8 cellular contexts compared by ENCODE assay signal in genomic region chr6:26205161-26205624, GRCh38.
DNase-seq lines count a peak whose midpoint lies in the region; ATAC-seq and TF ChIP-seq lines count a peak whose summit lies in the region.

No MANE protein-coding gene starts in this region.

- H3K4me1 Mint-ChIP-seq in WTC11, result peaks cover 25% of the 10 kb centered on the region

- CTCF ChIA-PET in WTC11 (lab: Charles Lee), result interaction anchor here (1.3 kb wide), 1 partner anchor 10 kb away, joined by 4 read pairs; no protein-coding TSS in a partner anchor

- H3K9me3 Mint-ChIP-seq in WTC11, result no peaks in the 10 kb centered on the region

- no peak for TF ChIP-seq CTCF in WTC11 (IDR thresholded peaks at IDR 0.05)

- peaks cover 4% of the 10 kb centered on the region; the same call in 1 of the 2 replicates for H3K36me3 Mint-ChIP-seq in WTC11

- H3K27ac Mint-ChIP-seq in WTC11, result no peak overlapping the region

- no peaks in the 10 kb centered on the region for H3K27me3 Mint-ChIP-seq in WTC11 (ENCODE audit: low read depth)

- DNase-seq in NCI-H2196 (lab: John Stamatoyannopoulos, UW; ENCODE audit: unreplicated experiment), result peak; percentile 82
- DNase-seq in WTC11 (ENCODE audit: low spot score), result peak; percentile 65
- DNase-seq in cerebellar cortex (ENCODE audit: low spot score), result peak; percentile 96
- peak; percentile 73 for DNase-seq in kidney glomerular epithelial cell (lab: John Stamatoyannopoulos, UW)
- DNase-seq in stimulated activated CD4-positive, alpha-beta T cell treated with anti-CD3 and anti-CD28 coated beads, Interleukin-2, amount 100 ng/mL, for 4 hours (ENCODE audit: low read depth), result peak; percentile 74
- DNase-seq in ecto neural progenitor cell (ENCODE audit: low spot score), result no peak

- no peak overlapping the region for H3K4me3 Mint-ChIP-seq in WTC11

- ATAC-seq in HG02885 (IDR thresholded peaks at IDR 0.05; ENCODE audit: poor library complexity, unreplicated experiment), result peak; percentile 59
- ATAC-seq in WTC11, result peak; percentile 3

- peak overlapping the region; percentile 100 for H3K4me3 ChIP-seq in GM08714 (ENCODE audit: low read length)

- POLR2A ChIA-PET in WTC11 (lab: Charles Lee), result interaction anchor here (0.5 to 7.7 kb wide), 21 partner anchors 8 to 1616 kb away, joined by 3 to 199 read pairs (median 9); a partner anchor contains a TSS

TF ChIP-seq in WTC11, 78 proteins besides CTCF, POLR2A, EP300 and RAD21 (continues in another document):
- TF ChIP-seq ATF3 (CRISPR knock-in tag; conservative IDR thresholded peaks at IDR 0.05) (no peak), SOX15 (CRISPR knock-in tag; IDR thresholded peaks at IDR 0.05) (no peak), EMX1 (CRISPR knock-in tag; IDR thresholded peaks at IDR 0.05) (peak; percentile 99), NR2C2 (CRISPR knock-in tag; IDR thresholded peaks at IDR 0.05) (no peak), RELA (CRISPR knock-in tag; IDR thresholded peaks at IDR 0.05; ENCODE audit: borderline replicate concordance) (no peak), ZNF671 (CRISPR knock-in tag; IDR thresholded peaks at IDR 0.05) (peak; percentile 98), CDX4 (CRISPR knock-in tag; IDR thresholded peaks at IDR 0.05; ENCODE audit: borderline replicate concordance) (peak; percentile 91), PRRX2 (CRISPR knock-in tag; IDR thresholded peaks at IDR 0.05) (peak; percentile 99), NR1H2 (CRISPR knock-in tag; IDR thresholded peaks at IDR 0.05) (no peak), ERG (CRISPR knock-in tag; IDR thresholded peaks at IDR 0.05) (peak; percentile 99), SP1 (CRISPR knock-in tag; conservative IDR thresholded peaks at IDR 0.05) (no peak), ZNF416 (CRISPR knock-in tag; IDR thresholded peaks at IDR 0.05) (peak; percentile 97; the same call in 1 of the 2 replicates), NFE2L1 (CRISPR knock-in tag; IDR thresholded peaks at IDR 0.05) (no peak), TEAD4 (CRISPR knock-in tag; IDR thresholded peaks at IDR 0.05) (no peak), IRF2 (CRISPR knock-in tag; IDR thresholded peaks at IDR 0.05; ENCODE audit: borderline replicate concordance, low read depth) (no peak), JUN (CRISPR knock-in tag; IDR thresholded peaks at IDR 0.05) (0 out of 2 replicates have a peak, but pooled peaks have one; percentile 70), TP53 (CRISPR knock-in tag; IDR thresholded peaks at IDR 0.05) (no peak), ZNF219 (CRISPR knock-in tag; IDR thresholded peaks at IDR 0.05; ENCODE audit: borderline replicate concordance) (no peak), FOXJ3 (CRISPR knock-in tag; IDR thresholded peaks at IDR 0.05; ENCODE audit: borderline replicate concordance) (no peak), SMAD4 (CRISPR knock-in tag; IDR thresholded peaks at IDR 0.05) (no peak), NFATC4 (CRISPR knock-in tag; IDR thresholded peaks at IDR 0.05) (peak; percentile 99), ZNF263 (CRISPR knock-in tag; IDR thresholded peaks at IDR 0.05; ENCODE audit: low read depth) (no peak), KAT7 (CRISPR knock-in tag; IDR thresholded peaks at IDR 0.05; ENCODE audit: borderline replicate concordance) (no peak)
- TF ChIP-seq, protein P1, sequence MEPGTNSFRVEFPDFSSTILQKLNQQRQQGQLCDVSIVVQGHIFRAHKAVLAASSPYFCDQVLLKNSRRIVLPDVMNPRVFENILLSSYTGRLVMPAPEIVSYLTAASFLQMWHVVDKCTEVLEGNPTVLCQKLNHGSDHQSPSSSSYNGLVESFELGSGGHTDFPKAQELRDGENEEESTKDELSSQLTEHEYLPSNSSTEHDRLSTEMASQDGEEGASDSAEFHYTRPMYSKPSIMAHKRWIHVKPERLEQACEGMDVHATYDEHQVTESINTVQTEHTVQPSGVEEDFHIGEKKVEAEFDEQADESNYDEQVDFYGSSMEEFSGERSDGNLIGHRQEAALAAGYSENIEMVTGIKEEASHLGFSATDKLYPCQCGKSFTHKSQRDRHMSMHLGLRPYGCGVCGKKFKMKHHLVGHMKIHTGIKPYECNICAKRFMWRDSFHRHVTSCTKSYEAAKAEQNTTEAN (CRISPR knock-in tag; IDR thresholded peaks at IDR 0.05), result no peak
- TF ChIP-seq, protein P2, sequence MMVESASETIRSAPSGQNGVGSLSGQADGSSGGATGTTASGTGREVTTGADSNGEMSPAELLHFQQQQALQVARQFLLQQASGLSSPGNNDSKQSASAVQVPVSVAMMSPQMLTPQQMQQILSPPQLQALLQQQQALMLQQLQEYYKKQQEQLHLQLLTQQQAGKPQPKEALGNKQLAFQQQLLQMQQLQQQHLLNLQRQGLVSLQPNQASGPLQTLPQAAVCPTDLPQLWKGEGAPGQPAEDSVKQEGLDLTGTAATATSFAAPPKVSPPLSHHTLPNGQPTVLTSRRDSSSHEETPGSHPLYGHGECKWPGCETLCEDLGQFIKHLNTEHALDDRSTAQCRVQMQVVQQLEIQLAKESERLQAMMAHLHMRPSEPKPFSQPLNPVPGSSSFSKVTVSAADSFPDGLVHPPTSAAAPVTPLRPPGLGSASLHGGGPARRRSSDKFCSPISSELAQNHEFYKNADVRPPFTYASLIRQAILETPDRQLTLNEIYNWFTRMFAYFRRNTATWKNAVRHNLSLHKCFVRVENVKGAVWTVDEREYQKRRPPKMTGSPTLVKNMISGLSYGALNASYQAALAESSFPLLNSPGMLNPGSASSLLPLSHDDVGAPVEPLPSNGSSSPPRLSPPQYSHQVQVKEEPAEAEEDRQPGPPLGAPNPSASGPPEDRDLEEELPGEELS (CRISPR knock-in tag; IDR thresholded peaks at IDR 0.05), result no peak
- TF ChIP-seq, protein P3, sequence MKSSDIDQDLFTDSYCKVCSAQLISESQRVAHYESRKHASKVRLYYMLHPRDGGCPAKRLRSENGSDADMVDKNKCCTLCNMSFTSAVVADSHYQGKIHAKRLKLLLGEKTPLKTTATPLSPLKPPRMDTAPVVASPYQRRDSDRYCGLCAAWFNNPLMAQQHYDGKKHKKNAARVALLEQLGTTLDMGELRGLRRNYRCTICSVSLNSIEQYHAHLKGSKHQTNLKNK (CRISPR knock-in tag; IDR thresholded peaks at IDR 0.05), result no peak
- TF ChIP-seq, protein P4, sequence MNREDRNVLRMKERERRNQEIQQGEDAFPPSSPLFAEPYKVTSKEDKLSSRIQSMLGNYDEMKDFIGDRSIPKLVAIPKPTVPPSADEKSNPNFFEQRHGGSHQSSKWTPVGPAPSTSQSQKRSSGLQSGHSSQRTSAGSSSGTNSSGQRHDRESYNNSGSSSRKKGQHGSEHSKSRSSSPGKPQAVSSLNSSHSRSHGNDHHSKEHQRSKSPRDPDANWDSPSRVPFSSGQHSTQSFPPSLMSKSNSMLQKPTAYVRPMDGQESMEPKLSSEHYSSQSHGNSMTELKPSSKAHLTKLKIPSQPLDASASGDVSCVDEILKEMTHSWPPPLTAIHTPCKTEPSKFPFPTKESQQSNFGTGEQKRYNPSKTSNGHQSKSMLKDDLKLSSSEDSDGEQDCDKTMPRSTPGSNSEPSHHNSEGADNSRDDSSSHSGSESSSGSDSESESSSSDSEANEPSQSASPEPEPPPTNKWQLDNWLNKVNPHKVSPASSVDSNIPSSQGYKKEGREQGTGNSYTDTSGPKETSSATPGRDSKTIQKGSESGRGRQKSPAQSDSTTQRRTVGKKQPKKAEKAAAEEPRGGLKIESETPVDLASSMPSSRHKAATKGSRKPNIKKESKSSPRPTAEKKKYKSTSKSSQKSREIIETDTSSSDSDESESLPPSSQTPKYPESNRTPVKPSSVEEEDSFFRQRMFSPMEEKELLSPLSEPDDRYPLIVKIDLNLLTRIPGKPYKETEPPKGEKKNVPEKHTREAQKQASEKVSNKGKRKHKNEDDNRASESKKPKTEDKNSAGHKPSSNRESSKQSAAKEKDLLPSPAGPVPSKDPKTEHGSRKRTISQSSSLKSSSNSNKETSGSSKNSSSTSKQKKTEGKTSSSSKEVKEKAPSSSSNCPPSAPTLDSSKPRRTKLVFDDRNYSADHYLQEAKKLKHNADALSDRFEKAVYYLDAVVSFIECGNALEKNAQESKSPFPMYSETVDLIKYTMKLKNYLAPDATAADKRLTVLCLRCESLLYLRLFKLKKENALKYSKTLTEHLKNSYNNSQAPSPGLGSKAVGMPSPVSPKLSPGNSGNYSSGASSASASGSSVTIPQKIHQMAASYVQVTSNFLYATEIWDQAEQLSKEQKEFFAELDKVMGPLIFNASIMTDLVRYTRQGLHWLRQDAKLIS (CRISPR knock-in tag; IDR thresholded peaks at IDR 0.05; ENCODE audit: borderline replicate concordance), result no peak
